1 cellular context compared by ENCODE assay signal in the genomic region with DNA sequence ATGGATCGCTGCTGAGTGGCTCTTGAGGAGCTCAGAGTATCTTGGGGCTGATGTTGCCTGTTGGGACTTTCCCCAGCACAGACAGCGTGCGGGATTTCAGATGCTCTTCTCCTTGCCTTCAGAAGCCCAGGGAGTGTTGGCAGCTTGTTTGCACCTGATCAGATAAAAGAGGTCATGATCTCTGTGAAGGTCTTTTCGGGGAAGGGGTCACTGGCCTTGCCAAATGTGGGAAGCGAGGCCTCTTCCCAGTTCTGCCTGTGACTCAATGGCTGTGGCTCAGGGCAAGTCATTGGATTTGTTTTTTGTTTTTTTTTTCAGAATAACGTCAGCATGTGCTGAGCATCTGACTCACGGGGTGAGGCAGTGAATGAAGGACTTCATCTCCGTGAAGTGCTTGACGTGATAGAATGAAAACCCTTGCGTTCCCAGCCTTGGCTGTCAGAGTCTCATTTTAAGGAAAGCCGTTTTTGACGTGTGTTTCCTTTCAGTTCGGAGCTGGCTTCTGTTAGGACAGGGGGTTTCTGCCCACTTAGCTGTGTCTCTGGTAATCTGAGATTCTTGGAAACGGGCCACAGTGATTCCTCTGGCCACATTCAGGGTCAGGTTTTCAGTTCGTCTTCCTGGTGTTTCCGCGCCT.
A peak's percentile ranks its signal among the peaks of the same experiment; 100 is the strongest.
TF ChIP-seq lines count a peak whose summit lies in the region.

No MANE protein-coding gene starts in this region.

TF ChIP-seq in liver, 16 proteins besides CTCF, POLR2A, EP300 and RAD21 (continued from another document):
- TF ChIP-seq GABPA (IDR thresholded peaks at IDR 0.05 in 1 of 2, conservative IDR thresholded peaks at IDR 0.05 in 1 of 2) (no peak), MAX (IDR thresholded peaks at IDR 0.05) (peak; percentile 98)
